In genomic region chr7:100170111-100170897, GRCh38 we compare ENCODE assay signal across 15 cellular contexts. TPM values are rescaled to one million over a fixed set of nuclear protein-coding genes. Genes with fewer than 3 reads are reported as not detected.
A peak's percentile ranks its signal among the peaks of the same experiment; 100 is the strongest.
DNase-seq lines count a peak whose midpoint lies in the region; ATAC-seq, FAIRE-seq and TF ChIP-seq lines count a peak whose summit lies in the region.
"Had no signal": no experiment of that assay in that cellular context is flagged by ENCODE, and none has a peak within 500 bp of the region (broad histone marks: within the 10 kb centered on the region; RNA-seq: fewer than 3 reads in every experiment).

No MANE protein-coding gene starts in this region.

- H3K4me3 Mint-ChIP-seq in CD4-positive, alpha-beta memory T cell: peak overlapping the region; percentile 69 to 87 (median 78)
- peak overlapping the region; percentile 71 to 79 (median 71) for H3K4me3 Mint-ChIP-seq in nephron

- peaks cover 0 to under 1% (median 0%) of the 10 kb centered on the region in 8 donors for H3K9me3 Mint-ChIP-seq in CD4-positive, alpha-beta memory T cell
- H3K9me3 Mint-ChIP-seq in nephron: no peaks in the 10 kb centered on the region

- no peak for FAIRE-seq in GM12878 (lab: Jason Lieb, UNC)
- FAIRE-seq: H54 had no signal

- H3K9ac ChIP-seq in GM12878 (ENCODE audit: control insufficient read depth, insufficient read depth, low read length): no peak overlapping the region

- POLR2A ChIA-PET in CD4-positive, alpha-beta memory T cell (lab: Charles Lee; ENCODE audit: partially characterized antibody): interaction anchor here (2.0 to 4.4 kb wide), 3 partner anchors 13 to 22 kb away, joined by 6 to 53 read pairs (median 14); partner anchors contain the start of genes LAMTOR4 and TRAPPC14
- POLR2A ChIA-PET in HEK293T (lab: Yijun Ruan, JAX) (no interaction called here), GM12878 (lab: Charles Lee) (interaction anchor here (0.6 kb wide), 1 partner anchor 198 kb away, joined by 3 read pairs; no protein-coding TSS in a partner anchor)

- 45% methylated on average over 11 of the region's 11 CpGs for WGBS in GM12878 (ENCODE audit: insufficient coverage, insufficient replicate concordance, low lambda C conversion rate, missing lambda C conversion rate)

- DNase-seq in CD4-positive, alpha-beta memory T cell: no peak
- DNase-seq in HEK293T (ENCODE audit: extremely low spot score) (no peak), GM12878 (ENCODE audit: low read depth, low spot score) (no peak), NCI-H82 (lab: John Stamatoyannopoulos, UW) (no peak)
- no peak for DNase-seq in activated CD8-positive, alpha-beta memory T cell treated with anti-CD3 and anti-CD28 coated beads, Interleukin-2, amount 50 U/mL, for 4 hours
- DNase-seq: effector CD4-positive, alpha-beta T cell; IMR-90; NCI-H1694; stimulated activated CD4-positive, alpha-beta T cell treated with anti-CD3 and anti-CD28 coated beads, Interleukin-2, amount 100 ng/mL, for 24 hours; stomach had no signal

- no peak overlapping the region for H3K4me2 ChIP-seq in GM12878 (ENCODE audit: control insufficient read depth, insufficient read depth)

- no peak overlapping the region for H2AFZ ChIP-seq in GM12878 (ENCODE audit: control insufficient read depth, low read depth, low read length)

- intact Hi-C loops in CD4-positive, alpha-beta memory T cell (cut with micrococcal nuclease): no loop called here
- intact Hi-C loops in GM12878 (cut with micrococcal nuclease; ENCODE audit: unreplicated experiment): no loop called here

- H3K4me3 ChIP-seq in CD4-positive, alpha-beta memory T cell (ENCODE audit: low read length in 2 of 2): no peak overlapping the region
- H3K4me3 ChIP-seq in GM12878: no peak overlapping the region

- no peak for TF ChIP-seq RAD21 in GM12878 (IDR thresholded peaks at IDR 0.05; ENCODE audit: insufficient read depth, low read depth, low read length)

- no peak for TF ChIP-seq POLR2A in GM12878 (IDR thresholded peaks at IDR 0.05; ENCODE audit: low read depth, low read length)

- H3K27ac ChIP-seq in CD4-positive, alpha-beta memory T cell (ENCODE audit: low read depth, low read length): no peak overlapping the region
- H3K27ac ChIP-seq in GM12878 (ENCODE audit: control insufficient read depth, insufficient read depth): no peak overlapping the region
- H3K27ac ChIP-seq: prostate gland, stomach had no signal

- CTCF ChIA-PET in CD4-positive, alpha-beta memory T cell (lab: Charles Lee; ENCODE audit: partially characterized antibody): no interaction called here
- CTCF ChIA-PET in HEK293T (lab: Yijun Ruan, JAX): no interaction called here
- CTCF ChIA-PET in GM12878 (lab: Yijun Ruan, JAX): interaction anchor here (0.9 to 2.2 kb wide), 2 partner anchors 14 to 20 kb away, joined by 3 to 9 read pairs; no protein-coding TSS in a partner anchor

- H3K79me2 ChIP-seq in GM12878 (ENCODE audit: control insufficient read depth, insufficient read depth, low read length): no peaks in the 10 kb centered on the region

- no peak for TF ChIP-seq EP300 in GM12878 (IDR thresholded peaks at IDR 0.05; ENCODE audit: borderline replicate concordance in 1 of 2, control insufficient read depth in 1 of 2, low read depth in 2 of 2, low read length in 2 of 2)

- SMC1A ChIA-PET in GM12878 (lab: Charles Lee; ENCODE audit: uncharacterized antibody, unreplicated experiment): no interaction called here

- peaks cover 0 to 1% of the 10 kb centered on the region in 2 donors for H3K36me3 Mint-ChIP-seq in CD4-positive, alpha-beta memory T cell
- H3K36me3 Mint-ChIP-seq in nephron (ENCODE audit: low read depth): peaks cover 13% of the 10 kb centered on the region

- peak overlapping the region; percentile 7 to 88 (median 70) for H3K27ac Mint-ChIP-seq in CD4-positive, alpha-beta memory T cell
- H3K27ac Mint-ChIP-seq in nephron: peak overlapping the region; percentile 17 to 75 (median 23)

- H4K20me1 ChIP-seq in GM12878 (ENCODE audit: control insufficient read depth, insufficient read depth): no peaks in the 10 kb centered on the region

- RAD21 ChIA-PET in GM12878 (lab: Charles Lee; ENCODE audit: unreplicated experiment): no interaction called here

- H3K4me1 Mint-ChIP-seq in CD4-positive, alpha-beta memory T cell: peaks cover 41 to 69% (median 54%) of the 10 kb centered on the region in 4 donors
- peaks cover 38% of the 10 kb centered on the region for H3K4me1 Mint-ChIP-seq in nephron

- no TSS peak for BruUV-seq in GM12878 (replicated peaks; lab: Mats Ljungman, UMichigan)

- H3K9me3 ChIP-seq in CD4-positive, alpha-beta memory T cell (ENCODE audit: control insufficient read depth in 1 of 2, low read length in 2 of 2): no peaks in the 10 kb centered on the region
- no peaks in the 10 kb centered on the region for H3K9me3 ChIP-seq in GM12878 (replicated peaks; ENCODE audit: control insufficient read depth, insufficient read depth, low read length)
- H3K9me3 ChIP-seq: prostate gland, stomach had no signal

- peaks cover 2 to 4% of the 10 kb centered on the region in 2 donors for H3K27me3 Mint-ChIP-seq in CD4-positive, alpha-beta memory T cell
- H3K27me3 Mint-ChIP-seq in nephron (ENCODE audit: low read depth): peaks cover 43% of the 10 kb centered on the region

- TF ChIP-seq CTCF in GM12878 (IDR thresholded peaks at IDR 0.05 in 2 of 3, conservative IDR thresholded peaks at IDR 0.05 in 1 of 3; ENCODE audit: control insufficient read depth in 2 of 3, extremely low read depth in 1 of 3, insufficient read depth in 1 of 3, low read depth in 3 of 3, low read length in 3 of 3) (no peak), nephron (IDR thresholded peaks at IDR 0.05; ENCODE audit: unreplicated experiment in 3 of 3) (no peak)

- peaks cover 64% of the 10 kb centered on the region for H3K4me1 ChIP-seq in CD4-positive, alpha-beta memory T cell (ENCODE audit: insufficient read depth, low read length)
- H3K4me1 ChIP-seq in GM12878 (ENCODE audit: control insufficient read depth, insufficient read depth, low read length): peaks cover 49% of the 10 kb centered on the region
- H3K4me1 ChIP-seq: prostate gland had no signal

- no peaks in the 10 kb centered on the region for H3K27me3 ChIP-seq in CD4-positive, alpha-beta memory T cell (ENCODE audit: insufficient read depth, low read length)
- peaks cover 4 to 6% of the 10 kb centered on the region in 2 experiments; a peak in 3 of 4 replicates for H3K27me3 ChIP-seq in GM12878 (replicated peaks in 1 of 2; ENCODE audit: control insufficient read depth in 2 of 2, insufficient read depth in 2 of 2, low read length in 1 of 2)

- no peaks in the 10 kb centered on the region for H3K36me3 ChIP-seq in CD4-positive, alpha-beta memory T cell (ENCODE audit: insufficient read depth, low read length)
- H3K36me3 ChIP-seq in GM12878 (ENCODE audit: control insufficient read depth in 2 of 2, insufficient read depth in 2 of 2, low read length in 1 of 2): no peaks in the 10 kb centered on the region
- H3K36me3 ChIP-seq: prostate gland, stomach had no signal

- in situ Hi-C loops in GM12878 (cut with MboI): no loop called here

- ATAC-seq in GM12878 (no peak), GM21367 (IDR thresholded peaks at IDR 0.05; ENCODE audit: unreplicated experiment) (no peak), HG03521 (IDR thresholded peaks at IDR 0.05; ENCODE audit: unreplicated experiment) (no peak)

RNA-seq across cellular contexts. Expression of gene GAL3ST4, which starts 1.9 kb away (rescaled TPM):
- total RNA-seq in CD4-positive, alpha-beta memory T cell: 1 to 10 TPM; 8.0 to 8.9 TPM
- polyA plus RNA-seq in CD4-positive, alpha-beta memory T cell: 1 to 10 TPM; 2.3 to 5.0 TPM
- total RNA-seq in GM12878 (2013; cell fraction: nucleolus; rRNA removed): 1.4 and 2.9 TPM in 2 replicates
- total RNA-seq in GM12878 (2014; rRNA removed): 0.98 and 1.1 TPM in 2 replicates
- 0.83 and 1.1 TPM in 2 replicates for total RNA-seq in GM12878 (2014; rRNA removed; fragmentation: Illumina TruSeq; extraction: Trizol)
- 1.3 and 2.0 TPM in 2 replicates for total RNA-seq in GM12878 (2021)
- 1.2 TPM for polyA plus RNA-seq in GM12878 (2011; ENCODE audit: low read depth)
- polyA plus RNA-seq in GM12878 (2011; rRNA removed): 0.66 and 1.2 TPM in 2 replicates
- 1.6 and 2.1 TPM in 2 replicates for polyA plus RNA-seq in GM12878 (2011; cell fraction: cytosol; rRNA removed)
- 2.6 and 2.7 TPM in 2 replicates for polyA plus RNA-seq in GM12878 (2011; cell fraction: nucleus; rRNA removed)
- 2.2 and 2.5 TPM in 2 replicates for polyA plus RNA-seq in GM12878 (2012)
- 1.6 and 2.3 TPM in 2 replicates for polyA plus RNA-seq in GM12878 (2014; fragmentation: Illumina TruSeq; extraction: Trizol)
- under 1 TPM; 0.29 to 0.55 TPM for polyA plus RNA-seq in GM12878 (2014; fragmentation: Nextera tagmentation; extraction: Ambion mirVana)
- 2.8 TPM in 2 replicates for polyA plus RNA-seq in GM12878 (2014; rRNA removed)
- 1 to 10 TPM; 4.9 to 6.1 TPM for polyA plus RNA-seq in GM12878 (2016; fragmentation: Nextera tagmentation; extraction: Ambion mirVana)
- 0.88 and 1.3 TPM in 2 replicates for polyA minus RNA-seq in GM12878 (2011; rRNA and poly(A)+ RNA removed)
- 0.73 and 1.5 TPM in 2 replicates for polyA minus RNA-seq in GM12878 (2011; cell fraction: cytosol; rRNA and poly(A)+ RNA removed)
- polyA minus RNA-seq in GM12878 (2011; cell fraction: nucleus; rRNA and poly(A)+ RNA removed): 0.36 and 0.67 TPM in 2 replicates

RNA-seq across cellular contexts. Expression of gene GPC2, which starts 6.9 kb away (rescaled TPM):
- total RNA-seq in CD4-positive, alpha-beta memory T cell: 10 to 100 TPM; 11.8 to 12.5 TPM
- under 1 TPM in 1 of 2 donors, not detected in 1; 0.73 TPM for polyA plus RNA-seq in CD4-positive, alpha-beta memory T cell
- total RNA-seq in GM12878 (2013; cell fraction: nucleolus; rRNA removed): 4.9 and 6.6 TPM in 2 replicates
- total RNA-seq in GM12878 (2014; rRNA removed) (3.0 and 3.9 TPM in 2 replicates), GM12878 (2014; rRNA removed; fragmentation: Illumina TruSeq; extraction: Trizol) (0.85 and 0.92 TPM in 2 replicates), GM12878 (2021) (3.9 and 5.1 TPM in 2 replicates)
- polyA plus RNA-seq in GM12878 (2011; ENCODE audit: low read depth): 1.6 TPM
- polyA plus RNA-seq in GM12878 (2011; rRNA removed) (0.45 and 0.65 TPM in 2 replicates), GM12878 (2014; fragmentation: Illumina TruSeq; extraction: Trizol) (0.24 and 0.98 TPM in 2 replicates), GM12878 (2014; fragmentation: Nextera tagmentation; extraction: Ambion mirVana) (under 1 TPM; 0.19 to 0.24 TPM), GM12878 (2014; rRNA removed) (4.3 and 6.3 TPM in 2 replicates), GM12878 (2016; fragmentation: Nextera tagmentation; extraction: Ambion mirVana) (under 1 TPM; 0.48 to 0.68 TPM)
- 1.0 and 1.7 TPM in 2 replicates for polyA plus RNA-seq in GM12878 (2011; cell fraction: cytosol; rRNA removed)
- polyA plus RNA-seq in GM12878 (2011; cell fraction: nucleus; rRNA removed): 4.8 and 5.6 TPM in 2 replicates
- 1.3 and 1.4 TPM in 2 replicates for polyA plus RNA-seq in GM12878 (2012)
- polyA minus RNA-seq in GM12878 (2011; rRNA and poly(A)+ RNA removed): 0.22 and 1.0 TPM in 2 replicates
- polyA minus RNA-seq in GM12878 (2011; cell fraction: cytosol; rRNA and poly(A)+ RNA removed): 0.83 and 1.7 TPM in 2 replicates
- polyA minus RNA-seq in GM12878 (2011; cell fraction: nucleus; rRNA and poly(A)+ RNA removed): 2.4 and 3.5 TPM in 2 replicates

RNA-seq across cellular contexts. Expression of gene STAG3, which starts 7.4 kb away (rescaled TPM):
- total RNA-seq in CD4-positive, alpha-beta memory T cell: 1 to 10 TPM; 6.5 to 7.7 TPM
- 1 to 10 TPM; 1.6 to 3.7 TPM for polyA plus RNA-seq in CD4-positive, alpha-beta memory T cell
- total RNA-seq in GM12878 (2013; cell fraction: nucleolus; rRNA removed): 33.8 and 37.8 TPM in 2 replicates
- total RNA-seq in GM12878 (2014; rRNA removed) (101 and 122 TPM in 2 replicates), GM12878 (2014; rRNA removed; fragmentation: Illumina TruSeq; extraction: Trizol) (123 and 133 TPM in 2 replicates), GM12878 (2021) (78.7 and 81.7 TPM in 2 replicates)
- polyA plus RNA-seq in GM12878 (2011; ENCODE audit: low read depth): 221 TPM
- polyA plus RNA-seq in GM12878 (2011; rRNA removed) (73.0 and 90.4 TPM in 2 replicates), GM12878 (2014; fragmentation: Illumina TruSeq; extraction: Trizol) (178 and 192 TPM in 2 replicates), GM12878 (2014; fragmentation: Nextera tagmentation; extraction: Ambion mirVana) (100 to 1,000 TPM; 281 to 306 TPM), GM12878 (2014; rRNA removed) (112 and 153 TPM in 2 replicates), GM12878 (2016; fragmentation: Nextera tagmentation; extraction: Ambion mirVana) (100 to 1,000 TPM; 112 to 116 TPM)
- 47.6 and 55.0 TPM in 2 replicates for polyA plus RNA-seq in GM12878 (2011; cell fraction: cytosol; rRNA removed)
- polyA plus RNA-seq in GM12878 (2011; cell fraction: nucleus; rRNA removed): 22.6 and 31.0 TPM in 2 replicates
- polyA plus RNA-seq in GM12878 (2012): 158 and 173 TPM in 2 replicates
- polyA minus RNA-seq in GM12878 (2011; rRNA and poly(A)+ RNA removed): 14.5 and 19.5 TPM in 2 replicates
- 5.3 and 6.7 TPM in 2 replicates for polyA minus RNA-seq in GM12878 (2011; cell fraction: cytosol; rRNA and poly(A)+ RNA removed)
- 12.2 and 15.6 TPM in 2 replicates for polyA minus RNA-seq in GM12878 (2011; cell fraction: nucleus; rRNA and poly(A)+ RNA removed)

RNA-seq across cellular contexts. Expression of gene TRAPPC14, which starts 11.8 kb away (rescaled TPM):
- total RNA-seq in CD4-positive, alpha-beta memory T cell: 10 to 100 TPM; 68.7 to 73.0 TPM
- 1 to 10 TPM; 1.4 to 5.5 TPM for polyA plus RNA-seq in CD4-positive, alpha-beta memory T cell
- 15.4 and 27.3 TPM in 2 replicates for total RNA-seq in GM12878 (2013; cell fraction: nucleolus; rRNA removed)
- total RNA-seq in GM12878 (2014; rRNA removed): 17.3 and 18.2 TPM in 2 replicates
- 7.5 and 7.6 TPM in 2 replicates for total RNA-seq in GM12878 (2014; rRNA removed; fragmentation: Illumina TruSeq; extraction: Trizol)
- 22.3 and 24.7 TPM in 2 replicates for total RNA-seq in GM12878 (2021)
- polyA plus RNA-seq in GM12878 (2011; ENCODE audit: low read depth): 10.8 TPM
- 1.8 and 4.2 TPM in 2 replicates for polyA plus RNA-seq in GM12878 (2011; rRNA removed)
- 5.4 and 6.4 TPM in 2 replicates for polyA plus RNA-seq in GM12878 (2011; cell fraction: cytosol; rRNA removed)
- polyA plus RNA-seq in GM12878 (2011; cell fraction: nucleus; rRNA removed): 52.5 and 85.1 TPM in 2 replicates
- polyA plus RNA-seq in GM12878 (2012): 10.9 and 15.1 TPM in 2 replicates
- 7.5 and 10.8 TPM in 2 replicates for polyA plus RNA-seq in GM12878 (2014; fragmentation: Illumina TruSeq; extraction: Trizol)
- polyA plus RNA-seq in GM12878 (2014; fragmentation: Nextera tagmentation; extraction: Ambion mirVana): 1 to 10 TPM in 1 of 2 experiments, under 1 TPM in 1; 0.21 to 1.3 TPM
- 17.3 and 22.3 TPM in 2 replicates for polyA plus RNA-seq in GM12878 (2014; rRNA removed)
- 1 to 10 TPM; 7.3 TPM for polyA plus RNA-seq in GM12878 (2016; fragmentation: Nextera tagmentation; extraction: Ambion mirVana)
- polyA minus RNA-seq in GM12878 (2011; rRNA and poly(A)+ RNA removed): 2.6 and 8.6 TPM in 2 replicates
- 1.7 and 3.1 TPM in 2 replicates for polyA minus RNA-seq in GM12878 (2011; cell fraction: cytosol; rRNA and poly(A)+ RNA removed)
- 15.1 and 23.3 TPM in 2 replicates for polyA minus RNA-seq in GM12878 (2011; cell fraction: nucleus; rRNA and poly(A)+ RNA removed)

RNA-seq across cellular contexts. Expression of gene LAMTOR4, which starts 21.6 kb away (rescaled TPM):
- total RNA-seq in CD4-positive, alpha-beta memory T cell: 100 to 1,000 TPM; 178 to 189 TPM
- 100 to 1,000 TPM; 423 to 501 TPM for polyA plus RNA-seq in CD4-positive, alpha-beta memory T cell
- 27.5 and 33.2 TPM in 2 replicates for total RNA-seq in GM12878 (2013; cell fraction: nucleolus; rRNA removed)
- 184 and 186 TPM in 2 replicates for total RNA-seq in GM12878 (2014; rRNA removed)
- 106 and 111 TPM in 2 replicates for total RNA-seq in GM12878 (2014; rRNA removed; fragmentation: Illumina TruSeq; extraction: Trizol)
- 165 and 171 TPM in 2 replicates for total RNA-seq in GM12878 (2021)
- polyA plus RNA-seq in GM12878 (2011; ENCODE audit: low read depth): 187 TPM
- polyA plus RNA-seq in GM12878 (2011; rRNA removed): 104 and 204 TPM in 2 replicates
- polyA plus RNA-seq in GM12878 (2011; cell fraction: cytosol; rRNA removed): 525 and 552 TPM in 2 replicates
- polyA plus RNA-seq in GM12878 (2011; cell fraction: nucleus; rRNA removed): 272 and 278 TPM in 2 replicates
- 162 and 169 TPM in 2 replicates for polyA plus RNA-seq in GM12878 (2012)
- 24.1 and 73.4 TPM in 2 replicates for polyA plus RNA-seq in GM12878 (2014; fragmentation: Illumina TruSeq; extraction: Trizol)
- 100 to 1,000 TPM; 188 to 262 TPM for polyA plus RNA-seq in GM12878 (2014; fragmentation: Nextera tagmentation; extraction: Ambion mirVana)
- polyA plus RNA-seq in GM12878 (2014; rRNA removed): 211 and 230 TPM in 2 replicates
- polyA plus RNA-seq in GM12878 (2016; fragmentation: Nextera tagmentation; extraction: Ambion mirVana): 100 to 1,000 TPM; 279 to 297 TPM
- polyA minus RNA-seq in GM12878 (2011; rRNA and poly(A)+ RNA removed): 43.2 and 77.1 TPM in 2 replicates
- 26.6 and 26.8 TPM in 2 replicates for polyA minus RNA-seq in GM12878 (2011; cell fraction: cytosol; rRNA and poly(A)+ RNA removed)
- polyA minus RNA-seq in GM12878 (2011; cell fraction: nucleus; rRNA and poly(A)+ RNA removed): 18.1 and 32.1 TPM in 2 replicates
